9 cellular contexts compared by ENCODE assay signal in the genomic region with DNA sequence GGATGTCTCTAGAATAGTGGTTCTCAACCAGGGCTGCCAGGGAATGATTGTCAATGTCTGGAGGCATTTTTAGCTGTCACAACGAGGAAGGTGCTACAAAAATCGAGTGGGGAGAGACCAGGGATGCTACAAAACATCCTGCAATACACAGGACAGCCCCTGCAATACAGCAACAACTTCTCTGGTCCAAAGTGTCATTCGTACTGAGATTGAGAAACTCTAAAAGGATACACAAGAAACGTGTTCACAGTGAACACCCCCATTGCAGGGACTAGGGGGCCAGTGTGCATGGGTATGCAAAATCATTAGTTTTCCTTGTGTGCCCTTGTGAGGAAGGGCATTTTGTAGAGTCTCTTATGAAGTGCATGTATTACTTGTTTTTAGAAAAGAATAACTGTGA.
"Had no signal": no experiment of that assay in that cellular context is flagged by ENCODE, and none has a peak within 500 bp of the region (broad histone marks: within the 10 kb centered on the region; RNA-seq: fewer than 3 reads in every experiment).

No MANE protein-coding gene starts in this region.

- DNase-seq: GM23248, GOT3, H9, HCEC 1CT, IMR-90, KG1 had no signal

- ATAC-seq: K562 had no signal

- FAIRE-seq: H54, K562 had no signal

- H3K4me3 ChIP-seq: GM23248, K562 had no signal

- H3K27ac Mint-ChIP-seq: H9 had no signal

- H3K4me3 Mint-ChIP-seq: H9 had no signal

- H3K9me3 Mint-ChIP-seq: H9 had no signal

- H2AFZ ChIP-seq: GM23248 had no signal

- H3K27ac ChIP-seq: GM23248, HL-60 had no signal

- H3K9ac ChIP-seq: GM23248 had no signal
